1 cellular context compared by ENCODE assay signal in the genomic region with DNA sequence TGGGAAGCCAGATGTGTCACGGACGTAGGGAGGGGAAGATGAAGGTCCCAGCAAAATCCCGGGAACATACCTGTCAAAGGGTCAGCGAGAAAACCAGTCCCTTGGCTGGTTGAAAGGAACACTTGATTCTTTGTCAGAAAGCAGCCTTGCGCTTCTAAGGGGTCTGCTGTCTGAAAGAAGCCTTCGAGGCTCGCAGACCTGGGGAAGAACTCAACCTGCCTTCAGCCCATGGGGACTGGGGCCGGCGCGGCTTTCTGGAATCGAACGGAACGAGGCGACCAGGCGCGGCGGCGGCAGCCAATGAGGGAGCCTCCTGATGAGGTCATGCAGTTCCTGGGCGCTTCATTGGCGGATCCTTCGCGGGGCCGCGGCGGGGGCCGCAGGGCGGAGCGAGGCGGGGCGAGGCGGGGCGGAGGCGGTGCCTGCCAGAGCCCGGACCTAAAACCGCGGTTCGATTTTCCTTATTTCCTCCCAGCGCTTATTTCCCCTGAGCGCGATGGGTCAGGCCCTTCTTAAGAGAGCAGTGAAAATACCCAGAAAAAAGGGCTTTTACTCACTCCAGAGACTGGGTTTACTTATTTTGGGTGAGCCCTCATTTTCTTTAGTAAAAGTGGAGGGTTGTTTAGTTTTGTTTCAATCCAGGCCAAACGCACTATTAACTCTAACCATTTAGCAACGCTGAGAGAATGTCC.
TF ChIP-seq lines count a peak whose summit lies in the region.

No MANE protein-coding gene starts in this region.

TF ChIP-seq in HepG2, 621 proteins besides CTCF, POLR2A, EP300 and RAD21 (continued from another document and continues in another):
- TF ChIP-seq, protein P1, sequence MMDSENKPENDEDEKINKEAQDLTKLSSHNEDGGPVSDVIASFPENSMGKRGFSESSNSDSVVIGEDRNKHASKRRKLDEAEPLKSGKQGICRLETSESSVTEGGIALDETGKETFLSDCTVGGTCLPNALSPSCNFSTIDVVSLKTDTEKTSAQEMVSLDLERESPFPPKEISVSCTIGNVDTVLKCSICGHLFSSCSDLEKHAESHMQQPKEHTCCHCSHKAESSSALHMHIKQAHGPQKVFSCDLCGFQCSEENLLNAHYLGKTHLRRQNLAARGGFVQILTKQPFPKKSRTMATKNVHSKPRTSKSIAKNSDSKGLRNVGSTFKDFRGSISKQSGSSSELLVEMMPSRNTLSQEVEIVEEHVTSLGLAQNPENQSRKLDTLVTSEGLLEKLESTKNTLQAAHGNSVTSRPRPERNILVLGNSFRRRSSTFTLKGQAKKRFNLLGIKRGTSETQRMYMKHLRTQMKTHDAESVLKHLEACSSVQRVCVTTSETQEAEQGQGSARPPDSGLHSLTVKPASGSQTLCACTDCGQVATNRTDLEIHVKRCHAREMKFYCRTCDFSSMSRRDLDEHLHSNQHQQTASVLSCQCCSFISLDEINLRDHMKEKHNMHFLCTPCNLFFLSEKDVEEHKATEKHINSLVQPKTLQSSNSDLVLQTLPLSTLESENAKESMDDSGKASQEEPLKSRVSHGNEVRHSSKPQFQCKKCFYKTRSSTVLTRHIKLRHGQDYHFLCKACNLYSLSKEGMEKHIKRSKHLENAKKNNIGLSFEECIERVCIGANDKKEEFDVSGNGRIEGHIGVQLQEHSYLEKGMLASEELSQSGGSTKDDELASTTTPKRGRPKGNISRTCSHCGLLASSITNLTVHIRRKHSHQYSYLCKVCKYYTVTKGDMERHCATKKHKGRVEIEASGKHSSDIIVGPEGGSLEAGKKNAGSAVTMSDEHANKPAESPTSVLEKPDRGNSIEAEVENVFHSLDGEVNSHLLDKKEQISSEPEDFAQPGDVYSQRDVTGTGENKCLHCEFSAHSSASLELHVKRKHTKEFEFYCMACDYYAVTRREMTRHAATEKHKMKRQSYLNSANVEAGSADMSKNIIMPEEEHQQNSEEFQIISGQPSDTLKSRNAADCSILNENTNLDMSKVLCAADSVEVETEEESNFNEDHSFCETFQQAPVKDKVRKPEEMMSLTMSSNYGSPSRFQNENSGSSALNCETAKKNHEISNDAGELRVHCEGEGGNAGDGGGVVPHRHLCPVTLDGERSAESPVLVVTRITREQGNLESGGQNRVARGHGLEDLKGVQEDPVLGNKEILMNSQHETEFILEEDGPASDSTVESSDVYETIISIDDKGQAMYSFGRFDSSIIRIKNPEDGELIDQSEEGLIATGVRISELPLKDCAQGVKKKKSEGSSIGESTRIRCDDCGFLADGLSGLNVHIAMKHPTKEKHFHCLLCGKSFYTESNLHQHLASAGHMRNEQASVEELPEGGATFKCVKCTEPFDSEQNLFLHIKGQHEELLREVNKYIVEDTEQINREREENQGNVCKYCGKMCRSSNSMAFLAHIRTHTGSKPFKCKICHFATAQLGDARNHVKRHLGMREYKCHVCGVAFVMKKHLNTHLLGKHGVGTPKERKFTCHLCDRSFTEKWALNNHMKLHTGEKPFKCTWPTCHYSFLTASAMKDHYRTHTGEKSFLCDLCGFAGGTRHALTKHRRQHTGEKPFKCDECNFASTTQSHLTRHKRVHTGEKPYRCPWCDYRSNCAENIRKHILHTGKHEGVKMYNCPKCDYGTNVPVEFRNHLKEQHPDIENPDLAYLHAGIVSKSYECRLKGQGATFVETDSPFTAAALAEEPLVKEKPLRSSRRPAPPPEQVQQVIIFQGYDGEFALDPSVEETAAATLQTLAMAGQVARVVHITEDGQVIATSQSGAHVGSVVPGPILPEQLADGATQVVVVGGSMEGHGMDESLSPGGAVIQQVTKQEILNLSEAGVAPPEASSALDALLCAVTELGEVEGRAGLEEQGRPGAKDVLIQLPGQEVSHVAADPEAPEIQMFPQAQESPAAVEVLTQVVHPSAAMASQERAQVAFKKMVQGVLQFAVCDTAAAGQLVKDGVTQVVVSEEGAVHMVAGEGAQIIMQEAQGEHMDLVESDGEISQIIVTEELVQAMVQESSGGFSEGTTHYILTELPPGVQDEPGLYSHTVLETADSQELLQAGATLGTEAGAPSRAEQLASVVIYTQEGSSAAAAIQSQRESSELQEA (CRISPR knock-in tag; IDR thresholded peaks at IDR 0.05; ENCODE audit: not compliant biosample characterization) = no peak
- TF ChIP-seq RFX3 (CRISPR knock-in tag; IDR thresholded peaks at IDR 0.05) (no peak), MED13 (CRISPR knock-in tag; IDR thresholded peaks at IDR 0.05) (no peak), ZFP62 (CRISPR knock-in tag; IDR thresholded peaks at IDR 0.05) (no peak), NFYC (CRISPR knock-in tag; IDR thresholded peaks at IDR 0.05) (peak; percentile 89), BHLHE40 (IDR thresholded peaks at IDR 0.05; ENCODE audit: low read length) (no peak), ZFX (CRISPR knock-in tag; IDR thresholded peaks at IDR 0.05; ENCODE audit: low read depth) (peak; percentile 29; the same call in 1 of the 2 replicates), EEA1 (CRISPR knock-in tag; IDR thresholded peaks at IDR 0.05; ENCODE audit: borderline replicate concordance) (peak; percentile 33; the same call in 1 of the 2 replicates), MEIS2 (CRISPR knock-in tag; IDR thresholded peaks at IDR 0.05) (0 out of 2 replicates have a peak, but pooled peaks have one; percentile 42), YEATS4 (CRISPR knock-in tag; IDR thresholded peaks at IDR 0.05; ENCODE audit: borderline replicate concordance) (no peak), HHEX (CRISPR knock-in tag; IDR thresholded peaks at IDR 0.05) (no peak), NPAS2 (CRISPR knock-in tag; IDR thresholded peaks at IDR 0.05; ENCODE audit: borderline replicate concordance) (no peak), XBP1 (CRISPR knock-in tag; IDR thresholded peaks at IDR 0.05) (no peak), TEAD2 (CRISPR knock-in tag; IDR thresholded peaks at IDR 0.05) (no peak), ZNF615 (CRISPR knock-in tag; IDR thresholded peaks at IDR 0.05; ENCODE audit: borderline replicate concordance) (no peak), SKI (IDR thresholded peaks at IDR 0.05; ENCODE audit: partially characterized antibody) (no peak), KAT2B (IDR thresholded peaks at IDR 0.05; ENCODE audit: borderline replicate concordance, low read depth, low read length) (no peak), IRF2 (CRISPR knock-in tag; IDR thresholded peaks at IDR 0.05) (no peak), TOE1 (CRISPR knock-in tag; IDR thresholded peaks at IDR 0.05) (no peak), ZNF564 (CRISPR knock-in tag; IDR thresholded peaks at IDR 0.05) (no peak), CHD4 (IDR thresholded peaks at IDR 0.05; ENCODE audit: borderline replicate concordance, low read length) (no peak)
- TF ChIP-seq, protein P2, sequence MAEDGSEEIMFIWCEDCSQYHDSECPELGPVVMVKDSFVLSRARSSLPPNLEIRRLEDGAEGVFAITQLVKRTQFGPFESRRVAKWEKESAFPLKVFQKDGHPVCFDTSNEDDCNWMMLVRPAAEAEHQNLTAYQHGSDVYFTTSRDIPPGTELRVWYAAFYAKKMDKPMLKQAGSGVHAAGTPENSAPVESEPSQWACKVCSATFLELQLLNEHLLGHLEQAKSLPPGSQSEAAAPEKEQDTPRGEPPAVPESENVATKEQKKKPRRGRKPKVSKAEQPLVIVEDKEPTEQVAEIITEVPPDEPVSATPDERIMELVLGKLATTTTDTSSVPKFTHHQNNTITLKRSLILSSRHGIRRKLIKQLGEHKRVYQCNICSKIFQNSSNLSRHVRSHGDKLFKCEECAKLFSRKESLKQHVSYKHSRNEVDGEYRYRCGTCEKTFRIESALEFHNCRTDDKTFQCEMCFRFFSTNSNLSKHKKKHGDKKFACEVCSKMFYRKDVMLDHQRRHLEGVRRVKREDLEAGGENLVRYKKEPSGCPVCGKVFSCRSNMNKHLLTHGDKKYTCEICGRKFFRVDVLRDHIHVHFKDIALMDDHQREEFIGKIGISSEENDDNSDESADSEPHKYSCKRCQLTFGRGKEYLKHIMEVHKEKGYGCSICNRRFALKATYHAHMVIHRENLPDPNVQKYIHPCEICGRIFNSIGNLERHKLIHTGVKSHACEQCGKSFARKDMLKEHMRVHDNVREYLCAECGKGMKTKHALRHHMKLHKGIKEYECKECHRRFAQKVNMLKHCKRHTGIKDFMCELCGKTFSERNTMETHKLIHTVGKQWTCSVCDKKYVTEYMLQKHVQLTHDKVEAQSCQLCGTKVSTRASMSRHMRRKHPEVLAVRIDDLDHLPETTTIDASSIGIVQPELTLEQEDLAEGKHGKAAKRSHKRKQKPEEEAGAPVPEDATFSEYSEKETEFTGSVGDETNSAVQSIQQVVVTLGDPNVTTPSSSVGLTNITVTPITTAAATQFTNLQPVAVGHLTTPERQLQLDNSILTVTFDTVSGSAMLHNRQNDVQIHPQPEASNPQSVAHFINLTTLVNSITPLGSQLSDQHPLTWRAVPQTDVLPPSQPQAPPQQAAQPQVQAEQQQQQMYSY (CRISPR knock-in tag; IDR thresholded peaks at IDR 0.05) = 0 out of 2 replicates have a peak, but pooled peaks have one; percentile 30
- TF ChIP-seq, protein P3, sequence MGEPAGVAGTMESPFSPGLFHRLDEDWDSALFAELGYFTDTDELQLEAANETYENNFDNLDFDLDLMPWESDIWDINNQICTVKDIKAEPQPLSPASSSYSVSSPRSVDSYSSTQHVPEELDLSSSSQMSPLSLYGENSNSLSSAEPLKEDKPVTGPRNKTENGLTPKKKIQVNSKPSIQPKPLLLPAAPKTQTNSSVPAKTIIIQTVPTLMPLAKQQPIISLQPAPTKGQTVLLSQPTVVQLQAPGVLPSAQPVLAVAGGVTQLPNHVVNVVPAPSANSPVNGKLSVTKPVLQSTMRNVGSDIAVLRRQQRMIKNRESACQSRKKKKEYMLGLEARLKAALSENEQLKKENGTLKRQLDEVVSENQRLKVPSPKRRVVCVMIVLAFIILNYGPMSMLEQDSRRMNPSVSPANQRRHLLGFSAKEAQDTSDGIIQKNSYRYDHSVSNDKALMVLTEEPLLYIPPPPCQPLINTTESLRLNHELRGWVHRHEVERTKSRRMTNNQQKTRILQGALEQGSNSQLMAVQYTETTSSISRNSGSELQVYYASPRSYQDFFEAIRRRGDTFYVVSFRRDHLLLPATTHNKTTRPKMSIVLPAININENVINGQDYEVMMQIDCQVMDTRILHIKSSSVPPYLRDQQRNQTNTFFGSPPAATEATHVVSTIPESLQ (CRISPR knock-in tag; conservative IDR thresholded peaks at IDR 0.05) = no peak
- TF ChIP-seq, protein P4, sequence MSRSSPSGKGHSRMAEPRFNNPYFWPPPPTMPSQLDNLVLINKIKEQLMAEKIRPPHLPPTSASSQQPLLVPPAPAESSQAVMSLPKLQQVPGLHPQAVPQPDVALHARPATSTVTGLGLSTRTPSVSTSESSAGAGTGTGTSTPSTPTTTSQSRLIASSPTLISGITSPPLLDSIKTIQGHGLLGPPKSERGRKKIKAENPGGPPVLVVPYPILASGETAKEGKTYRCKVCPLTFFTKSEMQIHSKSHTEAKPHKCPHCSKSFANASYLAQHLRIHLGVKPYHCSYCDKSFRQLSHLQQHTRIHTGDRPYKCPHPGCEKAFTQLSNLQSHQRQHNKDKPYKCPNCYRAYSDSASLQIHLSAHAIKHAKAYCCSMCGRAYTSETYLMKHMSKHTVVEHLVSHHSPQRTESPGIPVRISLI (CRISPR knock-in tag; IDR thresholded peaks at IDR 0.05; ENCODE audit: borderline replicate concordance) = no peak
- TF ChIP-seq, protein P5, sequence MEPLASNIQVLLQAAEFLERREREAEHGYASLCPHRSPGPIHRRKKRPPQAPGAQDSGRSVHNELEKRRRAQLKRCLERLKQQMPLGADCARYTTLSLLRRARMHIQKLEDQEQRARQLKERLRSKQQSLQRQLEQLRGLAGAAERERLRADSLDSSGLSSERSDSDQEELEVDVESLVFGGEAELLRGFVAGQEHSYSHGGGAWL (CRISPR knock-in tag; IDR thresholded peaks at IDR 0.05) = no peak
- TF ChIP-seq, protein P6, sequence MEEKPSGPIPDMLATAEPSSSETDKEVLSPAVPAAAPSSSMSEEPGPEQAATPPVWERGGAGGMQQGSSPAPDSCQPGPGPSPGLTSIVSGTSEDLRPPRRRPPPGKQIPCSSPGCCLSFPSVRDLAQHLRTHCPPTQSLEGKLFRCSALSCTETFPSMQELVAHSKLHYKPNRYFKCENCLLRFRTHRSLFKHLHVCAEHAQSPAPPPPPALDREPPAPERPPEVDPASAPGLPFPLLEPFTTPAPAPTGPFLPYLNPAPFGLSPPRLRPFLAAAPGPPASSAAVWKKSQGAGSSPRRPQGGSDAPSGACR (CRISPR knock-in tag; IDR thresholded peaks at IDR 0.05) = no peak
- TF ChIP-seq, protein P7, sequence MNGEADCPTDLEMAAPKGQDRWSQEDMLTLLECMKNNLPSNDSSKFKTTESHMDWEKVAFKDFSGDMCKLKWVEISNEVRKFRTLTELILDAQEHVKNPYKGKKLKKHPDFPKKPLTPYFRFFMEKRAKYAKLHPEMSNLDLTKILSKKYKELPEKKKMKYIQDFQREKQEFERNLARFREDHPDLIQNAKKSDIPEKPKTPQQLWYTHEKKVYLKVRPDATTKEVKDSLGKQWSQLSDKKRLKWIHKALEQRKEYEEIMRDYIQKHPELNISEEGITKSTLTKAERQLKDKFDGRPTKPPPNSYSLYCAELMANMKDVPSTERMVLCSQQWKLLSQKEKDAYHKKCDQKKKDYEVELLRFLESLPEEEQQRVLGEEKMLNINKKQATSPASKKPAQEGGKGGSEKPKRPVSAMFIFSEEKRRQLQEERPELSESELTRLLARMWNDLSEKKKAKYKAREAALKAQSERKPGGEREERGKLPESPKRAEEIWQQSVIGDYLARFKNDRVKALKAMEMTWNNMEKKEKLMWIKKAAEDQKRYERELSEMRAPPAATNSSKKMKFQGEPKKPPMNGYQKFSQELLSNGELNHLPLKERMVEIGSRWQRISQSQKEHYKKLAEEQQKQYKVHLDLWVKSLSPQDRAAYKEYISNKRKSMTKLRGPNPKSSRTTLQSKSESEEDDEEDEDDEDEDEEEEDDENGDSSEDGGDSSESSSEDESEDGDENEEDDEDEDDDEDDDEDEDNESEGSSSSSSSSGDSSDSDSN (CRISPR knock-in tag; IDR thresholded peaks at IDR 0.05) = 0 out of 2 replicates have a peak, but pooled peaks have one; percentile 9
- TF ChIP-seq, protein P8, sequence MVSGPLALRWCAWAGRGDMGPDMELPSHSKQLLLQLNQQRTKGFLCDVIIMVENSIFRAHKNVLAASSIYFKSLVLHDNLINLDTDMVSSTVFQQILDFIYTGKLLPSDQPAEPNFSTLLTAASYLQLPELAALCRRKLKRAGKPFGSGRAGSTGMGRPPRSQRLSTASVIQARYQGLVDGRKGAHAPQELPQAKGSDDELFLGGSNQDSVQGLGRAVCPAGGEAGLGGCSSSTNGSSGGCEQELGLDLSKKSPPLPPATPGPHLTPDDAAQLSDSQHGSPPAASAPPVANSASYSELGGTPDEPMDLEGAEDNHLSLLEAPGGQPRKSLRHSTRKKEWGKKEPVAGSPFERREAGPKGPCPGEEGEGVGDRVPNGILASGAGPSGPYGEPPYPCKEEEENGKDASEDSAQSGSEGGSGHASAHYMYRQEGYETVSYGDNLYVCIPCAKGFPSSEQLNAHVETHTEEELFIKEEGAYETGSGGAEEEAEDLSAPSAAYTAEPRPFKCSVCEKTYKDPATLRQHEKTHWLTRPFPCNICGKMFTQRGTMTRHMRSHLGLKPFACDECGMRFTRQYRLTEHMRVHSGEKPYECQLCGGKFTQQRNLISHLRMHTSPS (CRISPR knock-in tag; IDR thresholded peaks at IDR 0.05; ENCODE audit: low read depth) = no peak
- TF ChIP-seq, protein P9, sequence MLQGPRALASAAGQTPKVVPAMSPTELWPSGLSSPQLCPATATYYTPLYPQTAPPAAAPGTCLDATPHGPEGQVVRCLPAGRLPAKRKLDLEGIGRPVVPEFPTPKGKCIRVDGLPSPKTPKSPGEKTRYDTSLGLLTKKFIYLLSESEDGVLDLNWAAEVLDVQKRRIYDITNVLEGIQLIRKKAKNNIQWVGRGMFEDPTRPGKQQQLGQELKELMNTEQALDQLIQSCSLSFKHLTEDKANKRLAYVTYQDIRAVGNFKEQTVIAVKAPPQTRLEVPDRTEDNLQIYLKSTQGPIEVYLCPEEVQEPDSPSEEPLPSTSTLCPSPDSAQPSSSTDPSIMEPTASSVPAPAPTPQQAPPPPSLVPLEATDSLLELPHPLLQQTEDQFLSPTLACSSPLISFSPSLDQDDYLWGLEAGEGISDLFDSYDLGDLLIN (CRISPR knock-in tag; IDR thresholded peaks at IDR 0.05; ENCODE audit: borderline replicate concordance) = no peak
